In genomic region chrX:127762663-127763062, GRCh38 we compare ENCODE assay signal across 7 cellular contexts.
"Had no signal": no experiment of that assay in that cellular context is flagged by ENCODE, and none has a peak within 500 bp of the region (broad histone marks: within the 10 kb centered on the region; RNA-seq: fewer than 3 reads in every experiment).

No MANE protein-coding gene starts in this region.

- H3K4me3 ChIP-seq: K562 had no signal

- FAIRE-seq: HepG2, HTR-8/SVneo, K562 had no signal

- ATAC-seq: HepG2, K562 had no signal

- H3K27ac ChIP-seq: HL-60 had no signal

- DNase-seq: IMR-90, KBM-7, KG1 had no signal
